2 cellular contexts compared by ENCODE assay signal in the genomic region with DNA sequence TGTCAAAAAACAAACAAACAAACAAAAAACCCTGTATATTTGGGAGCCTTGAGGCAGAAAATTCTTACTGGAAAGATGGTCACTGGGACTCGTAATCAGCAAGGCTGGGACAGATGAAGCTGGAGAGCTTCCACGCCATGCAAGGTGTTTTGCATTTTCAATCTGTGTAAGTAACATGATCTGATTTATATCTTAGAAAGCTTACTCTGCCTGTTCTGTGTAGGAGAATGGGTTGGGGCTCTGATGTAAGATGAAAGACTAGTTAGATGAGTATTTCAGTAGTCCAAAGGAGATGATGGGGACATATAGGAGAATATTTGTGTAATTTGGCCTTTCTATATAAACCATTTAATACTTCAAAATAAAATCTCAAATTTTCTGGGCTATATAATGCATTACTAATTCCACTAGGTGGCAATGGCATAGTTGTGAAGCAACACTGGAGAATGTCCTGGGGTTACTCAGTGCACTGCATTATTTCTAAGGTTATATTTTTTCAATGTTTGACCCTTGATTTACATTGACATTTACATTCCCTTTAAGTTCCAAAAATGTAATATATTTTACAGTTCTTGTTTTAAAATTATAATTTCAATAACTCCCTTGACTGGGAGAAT.
TF ChIP-seq lines count a peak whose summit lies in the region.

No MANE protein-coding gene starts in this region.

TF ChIP-seq in K562, 482 proteins besides CTCF, POLR2A, EP300 and RAD21 (continued from another document):
- TF ChIP-seq, protein P1, sequence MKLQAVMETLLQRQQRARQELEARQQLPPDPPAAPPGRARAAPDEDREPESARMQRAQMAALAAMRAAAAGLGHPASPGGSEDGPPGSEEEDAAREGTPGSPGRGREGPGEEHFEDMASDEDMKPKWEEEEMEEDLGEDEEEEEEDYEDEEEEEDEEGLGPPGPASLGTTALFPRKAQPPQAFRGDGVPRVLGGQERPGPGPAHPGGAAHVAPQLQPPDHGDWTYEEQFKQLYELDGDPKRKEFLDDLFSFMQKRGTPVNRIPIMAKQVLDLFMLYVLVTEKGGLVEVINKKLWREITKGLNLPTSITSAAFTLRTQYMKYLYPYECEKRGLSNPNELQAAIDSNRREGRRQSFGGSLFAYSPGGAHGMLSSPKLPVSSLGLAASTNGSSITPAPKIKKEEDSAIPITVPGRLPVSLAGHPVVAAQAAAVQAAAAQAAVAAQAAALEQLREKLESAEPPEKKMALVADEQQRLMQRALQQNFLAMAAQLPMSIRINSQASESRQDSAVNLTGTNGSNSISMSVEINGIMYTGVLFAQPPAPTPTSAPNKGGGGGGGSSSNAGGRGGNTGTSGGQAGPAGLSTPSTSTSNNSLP (IDR thresholded peaks at IDR 0.05; ENCODE audit: borderline replicate concordance, low read depth, low read length), result peak; percentile 40; the same call in 1 of the 2 replicates
- TF ChIP-seq RCOR1 (IDR thresholded peaks at IDR 0.05; ENCODE audit: borderline replicate concordance in 1 of 2, low read depth in 2 of 2, low read length in 2 of 2), result 0 out of 4 replicates have a peak, but pooled peaks of 1 of the 2 experiments have one; percentile 22
- TF ChIP-seq, protein P2, sequence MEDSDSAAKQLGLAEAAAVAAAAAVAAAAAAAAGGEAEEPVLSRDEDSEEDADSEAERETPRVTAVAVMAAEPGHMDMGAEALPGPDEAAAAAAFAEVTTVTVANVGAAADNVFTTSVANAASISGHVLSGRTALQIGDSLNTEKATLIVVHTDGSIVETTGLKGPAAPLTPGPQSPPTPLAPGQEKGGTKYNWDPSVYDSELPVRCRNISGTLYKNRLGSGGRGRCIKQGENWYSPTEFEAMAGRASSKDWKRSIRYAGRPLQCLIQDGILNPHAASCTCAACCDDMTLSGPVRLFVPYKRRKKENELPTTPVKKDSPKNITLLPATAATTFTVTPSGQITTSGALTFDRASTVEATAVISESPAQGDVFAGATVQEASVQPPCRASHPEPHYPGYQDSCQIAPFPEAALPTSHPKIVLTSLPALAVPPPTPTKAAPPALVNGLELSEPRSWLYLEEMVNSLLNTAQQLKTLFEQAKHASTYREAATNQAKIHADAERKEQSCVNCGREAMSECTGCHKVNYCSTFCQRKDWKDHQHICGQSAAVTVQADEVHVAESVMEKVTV (CRISPR knock-in tag; IDR thresholded peaks at IDR 0.05), result peak; percentile 33; the same call in 1 of the 2 replicates
- no peak for TF ChIP-seq MEF2D (tag; conservative IDR thresholded peaks at IDR 0.05; ENCODE audit: low read depth)
- peak; percentile 22 to 66; a peak in 2 of 4 replicates for TF ChIP-seq KDM1A (IDR thresholded peaks at IDR 0.05)
- no peak for TF ChIP-seq CEBPG (CRISPR knock-in tag; IDR thresholded peaks at IDR 0.05)
- TF ChIP-seq CEBPG (tag; conservative IDR thresholded peaks at IDR 0.05 in 1 of 2, IDR thresholded peaks at IDR 0.05 in 1 of 2), result peak; percentile 39 to 61; a peak in 3 of 4 replicates

TF ChIP-seq in neural cell, 6 proteins besides CTCF, POLR2A, EP300 and RAD21 (continued from another document):
- TF ChIP-seq, protein P3, sequence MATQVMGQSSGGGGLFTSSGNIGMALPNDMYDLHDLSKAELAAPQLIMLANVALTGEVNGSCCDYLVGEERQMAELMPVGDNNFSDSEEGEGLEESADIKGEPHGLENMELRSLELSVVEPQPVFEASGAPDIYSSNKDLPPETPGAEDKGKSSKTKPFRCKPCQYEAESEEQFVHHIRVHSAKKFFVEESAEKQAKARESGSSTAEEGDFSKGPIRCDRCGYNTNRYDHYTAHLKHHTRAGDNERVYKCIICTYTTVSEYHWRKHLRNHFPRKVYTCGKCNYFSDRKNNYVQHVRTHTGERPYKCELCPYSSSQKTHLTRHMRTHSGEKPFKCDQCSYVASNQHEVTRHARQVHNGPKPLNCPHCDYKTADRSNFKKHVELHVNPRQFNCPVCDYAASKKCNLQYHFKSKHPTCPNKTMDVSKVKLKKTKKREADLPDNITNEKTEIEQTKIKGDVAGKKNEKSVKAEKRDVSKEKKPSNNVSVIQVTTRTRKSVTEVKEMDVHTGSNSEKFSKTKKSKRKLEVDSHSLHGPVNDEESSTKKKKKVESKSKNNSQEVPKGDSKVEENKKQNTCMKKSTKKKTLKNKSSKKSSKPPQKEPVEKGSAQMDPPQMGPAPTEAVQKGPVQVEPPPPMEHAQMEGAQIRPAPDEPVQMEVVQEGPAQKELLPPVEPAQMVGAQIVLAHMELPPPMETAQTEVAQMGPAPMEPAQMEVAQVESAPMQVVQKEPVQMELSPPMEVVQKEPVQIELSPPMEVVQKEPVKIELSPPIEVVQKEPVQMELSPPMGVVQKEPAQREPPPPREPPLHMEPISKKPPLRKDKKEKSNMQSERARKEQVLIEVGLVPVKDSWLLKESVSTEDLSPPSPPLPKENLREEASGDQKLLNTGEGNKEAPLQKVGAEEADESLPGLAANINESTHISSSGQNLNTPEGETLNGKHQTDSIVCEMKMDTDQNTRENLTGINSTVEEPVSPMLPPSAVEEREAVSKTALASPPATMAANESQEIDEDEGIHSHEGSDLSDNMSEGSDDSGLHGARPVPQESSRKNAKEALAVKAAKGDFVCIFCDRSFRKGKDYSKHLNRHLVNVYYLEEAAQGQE (IDR thresholded peaks at IDR 0.05; ENCODE audit: borderline replicate concordance), result no peak
- no peak for TF ChIP-seq MXI1 (conservative IDR thresholded peaks at IDR 0.05; ENCODE audit: poor library complexity, severe bottlenecking)
